In genomic region chr7:23468721-23469149, GRCh38 we compare ENCODE assay signal across 9 cellular contexts. TPM values are rescaled to one million over a fixed set of nuclear protein-coding genes. Genes with fewer than 3 reads are reported as not detected.
DNase-seq lines count a peak whose midpoint lies in the region; TF ChIP-seq lines count a peak whose summit lies in the region.
"Had no signal": no experiment of that assay in that cellular context is flagged by ENCODE, and none has a peak within 500 bp of the region (broad histone marks: within the 10 kb centered on the region; RNA-seq: fewer than 3 reads in every experiment).

No MANE protein-coding gene starts in this region.

- no peaks in the 10 kb centered on the region for H3K9me2 ChIP-seq in PC-9 (ENCODE audit: insufficient read depth)

- peaks cover 82% of the 10 kb centered on the region for H3K79me2 ChIP-seq in PC-9 (ENCODE audit: low read depth)
- H3K79me2 ChIP-seq in neural progenitor cell (ENCODE audit: low read depth), result peaks cover 90% of the 10 kb centered on the region

- H2AFZ ChIP-seq in PC-9, result peak overlapping the region; percentile 74; the same call in 1 of the 2 replicates
- no peak overlapping the region for H2AFZ ChIP-seq in neural progenitor cell (replicated peaks)

- peak overlapping the region; percentile 86 for H3K9ac ChIP-seq in neural progenitor cell

- POLR2A ChIA-PET in PC-9 (lab: Charles Lee; ENCODE audit: unreplicated experiment), result no interaction called here

- H3K4me3 ChIP-seq in PC-9 (peak overlapping the region; percentile 73), neural progenitor cell (peak overlapping the region; percentile 94)

- H3K27me3 ChIP-seq in PC-9 (ENCODE audit: insufficient read depth, low read depth) (no peaks in the 10 kb centered on the region), neural progenitor cell (no peaks in the 10 kb centered on the region)

- H3K27ac ChIP-seq in PC-9, result peak overlapping the region; percentile 92
- peak overlapping the region; percentile 28 for H3K27ac ChIP-seq in neural progenitor cell

- BruUV-seq in PC-9 (replicated peaks; lab: Mats Ljungman, UMichigan), result no TSS peak

- H3F3A ChIP-seq in PC-9 (ENCODE audit: insufficient read depth, low read depth) (peaks cover 53% of the 10 kb centered on the region), neural progenitor cell (ENCODE audit: low read depth) (peaks cover 75% of the 10 kb centered on the region)

- TF ChIP-seq CTCF in PC-9 (conservative IDR thresholded peaks at IDR 0.05), result no peak
- TF ChIP-seq CTCF in neural progenitor cell (IDR thresholded peaks at IDR 0.05), result no peak

- no peaks in the 10 kb centered on the region for H3K9me3 Mint-ChIP-seq in dendritic cell treated with granulocyte-macrophage colony-stimulating factor and Interleukin-4, amounts not matched to agents 40 ng/mL and 50 ng/mL, for 4 days
- H3K9me3 Mint-ChIP-seq in neural progenitor cell, result peaks cover 3% of the 10 kb centered on the region

- intact Hi-C loops in PC-9 (cut with micrococcal nuclease; ENCODE audit: unreplicated experiment), result no loop called here
- intact Hi-C loops in dendritic cell treated with granulocyte-macrophage colony-stimulating factor and Interleukin-4, amounts not matched to agents 40 ng/mL and 50 ng/mL, for 4 days (cut with micrococcal nuclease), result no loop called here

- H3K4me1 Mint-ChIP-seq in dendritic cell treated with granulocyte-macrophage colony-stimulating factor and Interleukin-4, amounts not matched to agents 40 ng/mL and 50 ng/mL, for 4 days (ENCODE audit: low read depth), result peaks cover 40% of the 10 kb centered on the region
- peaks cover 35% of the 10 kb centered on the region for H3K4me1 Mint-ChIP-seq in neural progenitor cell

- no peaks in the 10 kb centered on the region for H3K9me3 ChIP-seq in PC-9 (ENCODE audit: insufficient read depth, low read depth)
- no peaks in the 10 kb centered on the region for H3K9me3 ChIP-seq in neural progenitor cell (ENCODE audit: low read depth)

- H4K20me1 ChIP-seq in PC-9 (ENCODE audit: insufficient read depth) (peaks cover 3% of the 10 kb centered on the region; the same call in 1 of the 2 replicates), neural progenitor cell (ENCODE audit: low read depth) (peaks cover 56% of the 10 kb centered on the region)

- H3K27me3 Mint-ChIP-seq in dendritic cell treated with granulocyte-macrophage colony-stimulating factor and Interleukin-4, amounts not matched to agents 40 ng/mL and 50 ng/mL, for 4 days, result peaks cover 81% of the 10 kb centered on the region
- H3K27me3 Mint-ChIP-seq in neural progenitor cell (ENCODE audit: insufficient read depth, low read depth), result peaks cover 3% of the 10 kb centered on the region

- no peaks in the 10 kb centered on the region for H3K36me3 Mint-ChIP-seq in dendritic cell treated with granulocyte-macrophage colony-stimulating factor and Interleukin-4, amounts not matched to agents 40 ng/mL and 50 ng/mL, for 4 days (ENCODE audit: low read depth)
- H3K36me3 Mint-ChIP-seq in neural progenitor cell, result peaks cover 8% of the 10 kb centered on the region

- H3K4me1 ChIP-seq in PC-9 (replicated peaks; ENCODE audit: insufficient read depth), result peaks cover 49% of the 10 kb centered on the region
- H3K4me1 ChIP-seq in neural progenitor cell, result peaks cover 36% of the 10 kb centered on the region

- peak overlapping the region; percentile 52 for H3K4me3 Mint-ChIP-seq in dendritic cell treated with granulocyte-macrophage colony-stimulating factor and Interleukin-4, amounts not matched to agents 40 ng/mL and 50 ng/mL, for 4 days
- H3K4me3 Mint-ChIP-seq in neural progenitor cell, result peak overlapping the region; percentile 98

- H3K27ac Mint-ChIP-seq in dendritic cell treated with granulocyte-macrophage colony-stimulating factor and Interleukin-4, amounts not matched to agents 40 ng/mL and 50 ng/mL, for 4 days, result no peak overlapping the region
- peak overlapping the region; percentile 99 for H3K27ac Mint-ChIP-seq in neural progenitor cell

- H3K4me2 ChIP-seq in PC-9 (peak overlapping the region; percentile 99), neural progenitor cell (peak overlapping the region; percentile 96)

- H3K36me3 ChIP-seq in PC-9 (ENCODE audit: low read depth) (peaks cover 14% of the 10 kb centered on the region; the same call in 1 of the 2 replicates), neural progenitor cell (peaks cover 3% of the 10 kb centered on the region)

- CTCF ChIA-PET in PC-9 (lab: Charles Lee), result no interaction called here

- peak in 2 of 3 experiments; percentile 69 to 72 for DNase-seq in NCI-H1417 (lab: John Stamatoyannopoulos, UW)
- no peak for DNase-seq in NCI-H1417 treated with DMSO at 0.1 percent for 48 hours (lab: John Stamatoyannopoulos, UW)
- peak in 1 of 2 experiments; percentile 13 for DNase-seq in PC-9
- DNase-seq in neural progenitor cell (ENCODE audit: low spot score), result peak; percentile 48
- DNase-seq in GDM1 (lab: John Stamatoyannopoulos, UW), result no peak
- DNase-seq in putamen (ENCODE audit: low spot score), result no peak
- no peak for DNase-seq in amygdala (lab: John Stamatoyannopoulos, UW)
- DNase-seq: DND-41 had no signal

RNA-seq across cellular contexts. Expression of gene IGF2BP3, which starts 1.6 kb away (rescaled TPM):
- 132 and 139 TPM in 2 replicates for total RNA-seq in PC-9 (2021)
- total RNA-seq in neural progenitor cell (ENCODE audit: low replicate concordance), result 172 and 242 TPM in 2 replicates

Comparison
In these comparisons a context has a peak if more than half of its experiments do, and no peak if none do; other contexts are left out.
1. DNase-seq: peak in NCI-H1417 (2 of 3) and neural progenitor cell (single experiment); none in NCI-H1417 treated with DMSO at 0.1 percent for 48 hours (single experiment), GDM1 (single experiment), putamen (single experiment) and amygdala (0 of 56).